8 cellular contexts compared by ENCODE assay signal in genomic region chr19:16447015-16447384, GRCh38. TPM values are rescaled to one million over a fixed set of nuclear protein-coding genes. Genes with fewer than 3 reads are reported as not detected.
DNase-seq lines count a peak whose midpoint lies in the region; ATAC-seq, FAIRE-seq and TF ChIP-seq lines count a peak whose summit lies in the region.

No MANE protein-coding gene starts in this region.

- H3K4me1 Mint-ChIP-seq in T-helper 2 cell treated with Interferon-gamma antibody and Interleukin-4, amounts not matched to agents 5 μg/mL and 100 μg/mL, for 36 hours (ENCODE audit: low read depth): peaks cover 40% of the 10 kb centered on the region
- peaks cover 32 to 90% (median 66%) of the 10 kb centered on the region in 4 donors for H3K4me1 Mint-ChIP-seq in naive thymus-derived CD8-positive, alpha-beta T cell

- TF ChIP-seq CTCF in BE2C (IDR thresholded peaks at IDR 0.05; ENCODE audit: low read depth, low read length): no peak

- peak overlapping the region; percentile 79 to 98 (median 88) for H3K4me2 ChIP-seq in BLaER1 treated with 17β-estradiol and CSF1 and Interleukin-3, amounts not matched to agents 10 nM and 100 nM

- H3K27ac Mint-ChIP-seq in T-helper 2 cell treated with Interferon-gamma antibody and Interleukin-4, amounts not matched to agents 5 μg/mL and 100 μg/mL, for 36 hours: peak overlapping the region; percentile 89
- peak overlapping the region; percentile 57 to 90 (median 81) for H3K27ac Mint-ChIP-seq in naive thymus-derived CD8-positive, alpha-beta T cell

- no peaks in the 10 kb centered on the region for H3K27me3 Mint-ChIP-seq in T-helper 2 cell treated with Interferon-gamma antibody and Interleukin-4, amounts not matched to agents 5 μg/mL and 100 μg/mL, for 36 hours (ENCODE audit: low read depth)
- no peaks in the 10 kb centered on the region for H3K27me3 Mint-ChIP-seq in naive thymus-derived CD8-positive, alpha-beta T cell

- DNase-seq in HCEC 1CT: peak; percentile 72
- DNase-seq in T-helper 2 cell treated with Interferon-gamma antibody and Interleukin-4, amounts not matched to agents 5 μg/mL and 100 μg/mL, for 36 hours (ENCODE audit: low spot score): no peak
- DNase-seq in epidermal melanocyte (ENCODE audit: insufficient read length, low spot score): peak; percentile 80
- peak in 4 of 10 donors; percentile 12 to 37 (median 28) for DNase-seq in naive thymus-derived CD8-positive, alpha-beta T cell
- no peak for DNase-seq in BE2C
- no peak for DNase-seq in H54 (ENCODE audit: insufficient read length, low spot score)

- H4K20me1 ChIP-seq in BLaER1 treated with 17β-estradiol and CSF1 and Interleukin-3, amounts not matched to agents 10 nM and 100 nM: peaks cover 0 to 99% (median 39%) of the 10 kb centered on the region in 11 experiments; a peak in 17 of 22 replicates

- POLR2A ChIA-PET in naive thymus-derived CD8-positive, alpha-beta T cell (lab: Charles Lee): interaction anchor here (1.3 kb wide), 1 partner anchor 71 kb away, joined by 3 read pairs; no protein-coding TSS in a partner anchor

- H3K9me3 ChIP-seq in BLaER1 treated with 17β-estradiol and CSF1 and Interleukin-3, amounts not matched to agents 10 nM and 100 nM (replicated peaks in 1 of 11): peaks cover 0 to 19% (median 9%) of the 10 kb centered on the region in 11 experiments; a peak in 14 of 22 replicates
- no peaks in the 10 kb centered on the region for H3K9me3 ChIP-seq in BE2C

- peak; percentile 48 to 76 for ATAC-seq in naive thymus-derived CD8-positive, alpha-beta T cell
- no peak for ATAC-seq in HG02840 (IDR thresholded peaks at IDR 0.05; ENCODE audit: low FRiP score, unreplicated experiment)

- H3K4me3 ChIP-seq in BLaER1 treated with 17β-estradiol and CSF1 and Interleukin-3, amounts not matched to agents 10 nM and 100 nM: peak overlapping the region in 5 of 10 experiments; percentile 0 to 18 (median 6); a peak in 3 of 20 replicates
- no peak overlapping the region for H3K4me3 ChIP-seq in BE2C (ENCODE audit: low read depth, low read length)

- H3K4me3 Mint-ChIP-seq in T-helper 2 cell treated with Interferon-gamma antibody and Interleukin-4, amounts not matched to agents 5 μg/mL and 100 μg/mL, for 36 hours: peak overlapping the region; percentile 53
- peak overlapping the region in 7 of 10 donors; percentile 1 to 65 (median 57) for H3K4me3 Mint-ChIP-seq in naive thymus-derived CD8-positive, alpha-beta T cell

- H3K9me3 Mint-ChIP-seq in T-helper 2 cell treated with Interferon-gamma antibody and Interleukin-4, amounts not matched to agents 5 μg/mL and 100 μg/mL, for 36 hours: peaks cover 7% of the 10 kb centered on the region
- peaks cover 0 to 6% (median 0%) of the 10 kb centered on the region in 9 donors for H3K9me3 Mint-ChIP-seq in naive thymus-derived CD8-positive, alpha-beta T cell

- no peaks in the 10 kb centered on the region for H3K27me3 ChIP-seq in BLaER1 treated with 17β-estradiol and CSF1 and Interleukin-3, amounts not matched to agents 10 nM and 100 nM
- no peaks in the 10 kb centered on the region for H3K27me3 ChIP-seq in BE2C

- no peak for TF ChIP-seq POLR2A in H54 (IDR thresholded peaks at IDR 0.05; ENCODE audit: low read depth, low read length)

- FAIRE-seq in H54 (lab: Jason Lieb, UNC): no peak

- H3K27ac ChIP-seq in BLaER1 treated with 17β-estradiol and CSF1 and Interleukin-3, amounts not matched to agents 10 nM and 100 nM: peak overlapping the region; percentile 62 to 93 (median 83)

- H3K36me3 ChIP-seq in BLaER1 treated with 17β-estradiol and CSF1 and Interleukin-3, amounts not matched to agents 10 nM and 100 nM: peaks cover under 1 to 28% (median 19%) of the 10 kb centered on the region in 11 experiments; a peak in 15 of 22 replicates
- H3K36me3 ChIP-seq in BE2C: no peaks in the 10 kb centered on the region

- peaks cover 12% of the 10 kb centered on the region for H3K36me3 Mint-ChIP-seq in T-helper 2 cell treated with Interferon-gamma antibody and Interleukin-4, amounts not matched to agents 5 μg/mL and 100 μg/mL, for 36 hours (ENCODE audit: low read depth)
- peaks cover 5 to 23% (median 10%) of the 10 kb centered on the region in 3 donors for H3K36me3 Mint-ChIP-seq in naive thymus-derived CD8-positive, alpha-beta T cell

- peaks cover 75 to 95% (median 89%) of the 10 kb centered on the region in 10 experiments for H3K4me1 ChIP-seq in BLaER1 treated with 17β-estradiol and CSF1 and Interleukin-3, amounts not matched to agents 10 nM and 100 nM
- peaks cover 21% of the 10 kb centered on the region for H3K4me1 ChIP-seq in BE2C

- H3K9ac ChIP-seq in BLaER1 treated with 17β-estradiol and CSF1 and Interleukin-3, amounts not matched to agents 10 nM and 100 nM: peak overlapping the region; percentile 53 to 73 (median 64); a peak in 19 of 22 replicates

RNA-seq across cellular contexts. Expression of gene EPS15L1, which starts 24.8 kb away (rescaled TPM):
- 10 to 100 TPM; 47.0 to 47.9 TPM for total RNA-seq in naive thymus-derived CD8-positive, alpha-beta T cell
- 1 to 10 TPM; 6.8 to 9.6 (median 8.5) TPM for polyA plus RNA-seq in naive thymus-derived CD8-positive, alpha-beta T cell
- 68.7 TPM for polyA plus RNA-seq in BE2C (2012; ENCODE audit: insufficient read depth, insufficient read length, low read depth)

RNA-seq across cellular contexts. Expression of gene CALR3, which starts 49.0 kb away (rescaled TPM):
- not detected for total RNA-seq in naive thymus-derived CD8-positive, alpha-beta T cell
- polyA plus RNA-seq in naive thymus-derived CD8-positive, alpha-beta T cell: not detected
- polyA plus RNA-seq in BE2C (2012; ENCODE audit: insufficient read depth, insufficient read length, low read depth): not detected

RNA-seq across cellular contexts. Expression of gene C19orf44, which starts 49.2 kb away (rescaled TPM):
- 1 to 10 TPM; 4.1 to 4.4 TPM for total RNA-seq in naive thymus-derived CD8-positive, alpha-beta T cell
- polyA plus RNA-seq in naive thymus-derived CD8-positive, alpha-beta T cell: 1 to 10 TPM in 1 of 3 donors, under 1 TPM in 1, not detected in 1; 0.23 to 2.0 TPM
- 13.8 TPM for polyA plus RNA-seq in BE2C (2012; ENCODE audit: insufficient read depth, insufficient read length, low read depth)

Comparison
In these comparisons a context has a peak if more than half of its experiments do, and no peak if none do; other contexts are left out.
1. DNase-seq: peak in HCEC 1CT (single experiment) and epidermal melanocyte (single experiment); none in T-helper 2 cell treated with Interferon-gamma antibody and Interleukin-4, amounts not matched to agents 5 μg/mL and 100 μg/mL, for 36 hours (single experiment), BE2C (single experiment) and H54 (single experiment).